ENCODE assay signal across 37 cellular contexts in genomic region chr17:74072340-74072739, GRCh38.
DNase-seq lines count a peak whose midpoint lies in the region; ATAC-seq, FAIRE-seq and TF ChIP-seq lines count a peak whose summit lies in the region.
"Had no signal": no experiment of that assay in that cellular context is flagged by ENCODE, and none has a peak within 500 bp of the region (broad histone marks: within the 10 kb centered on the region; RNA-seq: fewer than 3 reads in every experiment).

No MANE protein-coding gene starts in this region.

- TF ChIP-seq EP300 in HepG2 (IDR thresholded peaks at IDR 0.05; ENCODE audit: low read depth in 2 of 2, low read length in 2 of 2) = no peak
- no peak for TF ChIP-seq EP300 in HepG2 (CRISPR knock-in tag; IDR thresholded peaks at IDR 0.05; ENCODE audit: borderline replicate concordance)

- H3K27me3 ChIP-seq in HepG2 (ENCODE audit: control insufficient read depth in 1 of 2, insufficient read depth in 2 of 2, low read length in 2 of 2) (no peaks in the 10 kb centered on the region), right lobe of liver (no peaks in the 10 kb centered on the region), endodermal cell (ENCODE audit: control insufficient read depth, insufficient read depth, low read length, poor library complexity, severe bottlenecking) (no peaks in the 10 kb centered on the region), endothelial cell of umbilical vein (ENCODE audit: control insufficient read depth in 2 of 2, insufficient read depth in 2 of 2, low read length in 2 of 2) (no peaks in the 10 kb centered on the region)
- no peaks in the 10 kb centered on the region for H3K27me3 ChIP-seq in effector memory CD4-positive, alpha-beta T cell (replicated peaks; ENCODE audit: control insufficient read depth, insufficient read depth, low read length, poor library complexity, severe bottlenecking)
- H3K27me3 ChIP-seq: BE2C; BLaER1; BLaER1 treated with 17β-estradiol and CSF1 and Interleukin-3, amounts not matched to agents 10 nM and 100 nM had no signal

- intact Hi-C loops in HepG2 (cut with micrococcal nuclease; ENCODE audit: unreplicated experiment) (no loop called here), right lobe of liver (cut with DNase I) (no loop called here), endothelial cell of umbilical vein (cut with micrococcal nuclease) (no loop called here)

- H3K4me2 ChIP-seq in HepG2 (ENCODE audit: low read depth, low read length) = no peak overlapping the region
- no peak overlapping the region for H3K4me2 ChIP-seq in endothelial cell of umbilical vein (ENCODE audit: insufficient read depth, low read length)
- H3K4me2 ChIP-seq: A549; BLaER1; BLaER1 treated with 17β-estradiol and CSF1 and Interleukin-3, amounts not matched to agents 10 nM and 100 nM had no signal

- H3K36me3 Mint-ChIP-seq in endodermal cell (ENCODE audit: low read depth) = no peaks in the 10 kb centered on the region
- H3K36me3 Mint-ChIP-seq: CD14-positive monocyte; CD4-positive, alpha-beta memory T cell; CD4-positive, CD25-positive, alpha-beta regulatory T cell; CD8-positive, alpha-beta memory T cell; CD8-positive, alpha-beta T cell had no signal

- H3K27ac ChIP-seq in HepG2 (ENCODE audit: extremely low read length, insufficient read depth, low read length) (no peak overlapping the region), right lobe of liver (no peak overlapping the region), HEK293 (ENCODE audit: extremely low read depth, low read depth, low read length) (no peak overlapping the region), endodermal cell (ENCODE audit: low read depth, low read length) (no peak overlapping the region), endothelial cell of umbilical vein (ENCODE audit: insufficient read depth, low read depth, low read length) (no peak overlapping the region)
- H3K27ac ChIP-seq in effector memory CD4-positive, alpha-beta T cell (ENCODE audit: insufficient read depth, low read length, poor library complexity, severe bottlenecking) = no peak overlapping the region
- H3K27ac ChIP-seq: 22Rv1; A549; BLaER1; BLaER1 treated with 17β-estradiol and CSF1 and Interleukin-3, amounts not matched to agents 10 nM and 100 nM; C4-2B had no signal

- TF ChIP-seq POLR2A in HepG2 (IDR thresholded peaks at IDR 0.05; ENCODE audit: insufficient read depth in 1 of 2, low read depth in 2 of 2, low read length in 2 of 2) (no peak), right lobe of liver (IDR thresholded peaks at IDR 0.05) (no peak), endothelial cell of umbilical vein (IDR thresholded peaks at IDR 0.05; ENCODE audit: low read depth, low read length) (no peak)

- BruUV-seq in HepG2 (replicated peaks; lab: Mats Ljungman, UMichigan) (no TSS peak), endothelial cell of umbilical vein (replicated peaks; lab: Mats Ljungman, UMichigan) (no TSS peak)

- no peaks in the 10 kb centered on the region for H3K36me3 ChIP-seq in HepG2 (replicated peaks in 1 of 2; ENCODE audit: control insufficient read depth in 1 of 2, insufficient read depth in 2 of 2, low read length in 2 of 2)
- H3K36me3 ChIP-seq in right lobe of liver = no peaks in the 10 kb centered on the region
- no peaks in the 10 kb centered on the region for H3K36me3 ChIP-seq in HEK293 (ENCODE audit: control insufficient read depth in 2 of 2, insufficient read depth in 1 of 2, low read length in 2 of 2)
- H3K36me3 ChIP-seq in endodermal cell (ENCODE audit: control insufficient read depth, insufficient read depth, low read length) = no peaks in the 10 kb centered on the region
- no peaks in the 10 kb centered on the region for H3K36me3 ChIP-seq in endothelial cell of umbilical vein (ENCODE audit: control insufficient read depth in 2 of 2, extremely low read depth in 1 of 2, insufficient read depth in 2 of 2, low read length in 2 of 2)
- H3K36me3 ChIP-seq in effector memory CD4-positive, alpha-beta T cell (ENCODE audit: control insufficient read depth, insufficient read depth, low read length) = no peaks in the 10 kb centered on the region
- H3K36me3 ChIP-seq: BE2C; BLaER1; BLaER1 treated with 17β-estradiol and CSF1 and Interleukin-3, amounts not matched to agents 10 nM and 100 nM had no signal

- H3K4me1 ChIP-seq in HepG2 (ENCODE audit: insufficient read depth, low read length) (no peaks in the 10 kb centered on the region), right lobe of liver (no peaks in the 10 kb centered on the region), HEK293 (ENCODE audit: control insufficient read depth, insufficient read depth, low read length) (no peaks in the 10 kb centered on the region), endodermal cell (ENCODE audit: control insufficient read depth, insufficient read depth, low read length) (no peaks in the 10 kb centered on the region), endothelial cell of umbilical vein (ENCODE audit: control insufficient read depth, extremely low read depth, insufficient read depth, low read length) (no peaks in the 10 kb centered on the region)
- no peaks in the 10 kb centered on the region for H3K4me1 ChIP-seq in effector memory CD4-positive, alpha-beta T cell (ENCODE audit: control insufficient read depth, insufficient read depth, low read length, poor library complexity, severe bottlenecking)
- H3K4me1 ChIP-seq: A549; BE2C; BLaER1; BLaER1 treated with 17β-estradiol and CSF1 and Interleukin-3, amounts not matched to agents 10 nM and 100 nM; Caco-2 had no signal

- ATAC-seq in HepG2 (no peak), right lobe of liver (no peak)
- ATAC-seq: A549; CD8-positive, alpha-beta T cell had no signal

- H3K27me3 Mint-ChIP-seq in endodermal cell (ENCODE audit: insufficient read depth) = peaks cover 8% of the 10 kb centered on the region
- H3K27me3 Mint-ChIP-seq: CD4-positive, CD25-positive, alpha-beta regulatory T cell had no signal

- DNase-seq in HepG2 (ENCODE audit: low spot score) (no peak), right lobe of liver (no peak), endodermal cell (peak; percentile 34), endothelial cell of umbilical vein (ENCODE audit: low read depth, low spot score) (no peak), NK-92 (lab: John Stamatoyannopoulos, UW; ENCODE audit: unreplicated experiment) (no peak)
- no peak for DNase-seq in effector memory CD4-positive, alpha-beta T cell
- DNase-seq in activated CD4-positive, alpha-beta T cell treated with anti-CD3 and anti-CD28 coated beads, Interleukin-2, amount 50 U/mL, for 4 hours = no peak
- DNase-seq: 8988T; ACHN; AML-193; BE2C; C1 segment of cervical spinal cord; Caco-2; Calu3; CD4-positive, alpha-beta memory T cell; CD4-positive, alpha-beta T cell; CD4-positive, CD25-positive, alpha-beta regulatory T cell; CD8-positive, alpha-beta memory T cell; CD8-positive, alpha-beta T cell; COR-L47; DMS 273 treated with DMSO at 0.1 percent for 48 hours; DMS153; DMS53; DMS79; DMS79 treated with DMSO at 0.1 percent for 48 hours; DND-41; EL had no signal

- WGBS in HepG2 (ENCODE audit: low lambda C conversion rate) = under 1% methylated on average over 4 of the region's 4 CpGs
- WGBS in right lobe of liver (ENCODE audit: insufficient coverage, low coverage, low lambda C conversion rate, missing lambda C conversion rate) = 49% methylated on average over 2 of the region's 4 CpGs
- WGBS in endodermal cell (ENCODE audit: insufficient coverage in 1 of 2, insufficient read length in 1 of 2), 2 experiments = 90% methylated on average over 2 to 4 of the region's 4 CpGs

- POLR2A ChIA-PET in HepG2 (lab: Yijun Ruan, JAX) (no interaction called here), HEK293 (lab: Yijun Ruan, JAX) (no interaction called here), endothelial cell of umbilical vein (lab: Charles Lee) (no interaction called here)

- H3K4me1 Mint-ChIP-seq in endodermal cell = no peaks in the 10 kb centered on the region
- H3K4me1 Mint-ChIP-seq: B cell; CD14-positive monocyte; CD4-positive, alpha-beta memory T cell; CD4-positive, CD25-positive, alpha-beta regulatory T cell; CD8-positive, alpha-beta memory T cell had no signal

- FAIRE-seq in HepG2 (lab: Jason Lieb, UNC) = no peak
- FAIRE-seq in endothelial cell of umbilical vein (lab: Jason Lieb, UNC) = no peak
- FAIRE-seq: A204.1, A549, D721Med had no signal

- no peak overlapping the region for H3K4me3 Mint-ChIP-seq in endodermal cell
- H3K4me3 Mint-ChIP-seq: B cell; CD14-positive monocyte; CD4-positive, alpha-beta memory T cell; CD4-positive, alpha-beta T cell; CD4-positive, CD25-positive, alpha-beta regulatory T cell; CD8-positive, alpha-beta memory T cell; CD8-positive, alpha-beta T cell had no signal

- H3K9ac ChIP-seq in HepG2 (ENCODE audit: insufficient read depth, low read depth, low read length) (no peak overlapping the region), endodermal cell (ENCODE audit: extremely low read depth, low read length, poor library complexity, severe bottlenecking) (no peak overlapping the region), endothelial cell of umbilical vein (replicated peaks; ENCODE audit: extremely low read depth, insufficient read depth, low read length) (no peak overlapping the region)
- H3K9ac ChIP-seq: BLaER1; BLaER1 treated with 17β-estradiol and CSF1 and Interleukin-3, amounts not matched to agents 10 nM and 100 nM had no signal

- no peak for TF ChIP-seq RAD21 in HepG2 (CRISPR knock-in tag; IDR thresholded peaks at IDR 0.05)

- dilution Hi-C loops in endothelial cell of umbilical vein (cut with MboI; ENCODE audit: extremely low pct_ligation_motif_present, low sequenced_read_pairs) = no loop called here

- TF ChIP-seq CTCF in HepG2 (CRISPR knock-in tag; IDR thresholded peaks at IDR 0.05) (no peak), right lobe of liver (IDR thresholded peaks at IDR 0.05) (no peak), HEK293 (tag by site-specific recombination; IDR thresholded peaks at IDR 0.05) (no peak), endodermal cell (conservative IDR thresholded peaks at IDR 0.05) (no peak), endothelial cell of umbilical vein (IDR thresholded peaks at IDR 0.05; ENCODE audit: extremely low read depth in 1 of 2, insufficient read depth in 1 of 2, low read depth in 1 of 2, low read length in 2 of 2) (no peak)

- H2AFZ ChIP-seq in HepG2 (ENCODE audit: low read length) (no peak overlapping the region), endothelial cell of umbilical vein (ENCODE audit: low read depth, low read length) (no peak overlapping the region)

- H3K9me3 Mint-ChIP-seq in endodermal cell = peaks cover 12% of the 10 kb centered on the region
- H3K9me3 Mint-ChIP-seq: CD8-positive, alpha-beta memory T cell had no signal

- H3K4me3 ChIP-seq in HepG2 (replicated peaks in 1 of 3; ENCODE audit: insufficient read depth in 1 of 3, low read depth in 2 of 3, low read length in 3 of 3) (no peak overlapping the region), right lobe of liver (no peak overlapping the region), HEK293 (ENCODE audit: low read depth, low read length) (no peak overlapping the region), endodermal cell (ENCODE audit: low read length) (no peak overlapping the region), endothelial cell of umbilical vein (replicated peaks in 1 of 3; ENCODE audit: insufficient read depth in 1 of 3, low read depth in 1 of 3, low read length in 3 of 3) (no peak overlapping the region)
- H3K4me3 ChIP-seq in effector memory CD4-positive, alpha-beta T cell (ENCODE audit: insufficient read depth, low read depth, low read length, poor library complexity, severe bottlenecking) = no peak overlapping the region
- H3K4me3 ChIP-seq: A549; BLaER1; BLaER1 treated with 17β-estradiol and CSF1 and Interleukin-3, amounts not matched to agents 10 nM and 100 nM had no signal

- CTCF ChIA-PET in HepG2 (lab: Yijun Ruan, JAX; ENCODE audit: low intra/inter-chr PET ratio, low total read pairs) = no interaction called here
- CTCF ChIA-PET in HEK293 (lab: Yijun Ruan, JAX) = no interaction called here
- CTCF ChIA-PET in endothelial cell of umbilical vein (lab: Charles Lee) = no interaction called here

- H3K79me2 ChIP-seq in HepG2 (ENCODE audit: insufficient read depth, low read length) = no peaks in the 10 kb centered on the region
- H3K79me2 ChIP-seq in endothelial cell of umbilical vein (ENCODE audit: control insufficient read depth, insufficient read depth, low read length) = no peaks in the 10 kb centered on the region

- H3K9me1 ChIP-seq in endothelial cell of umbilical vein (replicated peaks; ENCODE audit: control insufficient read depth, extremely low read depth, insufficient read depth, low read length) = no peaks in the 10 kb centered on the region

- H4K20me1 ChIP-seq in HepG2 (ENCODE audit: insufficient read depth, low read length) (no peaks in the 10 kb centered on the region), endothelial cell of umbilical vein (replicated peaks; ENCODE audit: control insufficient read depth, extremely low read depth, insufficient read depth, low read length) (no peaks in the 10 kb centered on the region)
- H4K20me1 ChIP-seq: BLaER1; BLaER1 treated with 17β-estradiol and CSF1 and Interleukin-3, amounts not matched to agents 10 nM and 100 nM had no signal

- in situ Hi-C loops in HepG2 (cut with HindIII; ENCODE audit: extremely low pct_ligation_motif_present, low pct_unique_long_range_greater_than_20kb) = no loop called here

- H3K9me3 ChIP-seq in HepG2 (ENCODE audit: low read length) (peaks cover 10% of the 10 kb centered on the region; the same call in 1 of the 2 replicates), right lobe of liver (no peaks in the 10 kb centered on the region), HEK293 (ENCODE audit: control insufficient read depth, insufficient read depth, low read depth, low read length) (no peaks in the 10 kb centered on the region), endodermal cell (ENCODE audit: control insufficient read depth, low read length) (no peaks in the 10 kb centered on the region), endothelial cell of umbilical vein (replicated peaks; ENCODE audit: control insufficient read depth, insufficient read depth, low read length) (peaks cover 2% of the 10 kb centered on the region)
- no peaks in the 10 kb centered on the region for H3K9me3 ChIP-seq in effector memory CD4-positive, alpha-beta T cell (ENCODE audit: control insufficient read depth, low read length)
- H3K9me3 ChIP-seq: BE2C had no signal

- H3K27ac Mint-ChIP-seq in endodermal cell = no peak overlapping the region
- H3K27ac Mint-ChIP-seq: B cell; CD14-positive monocyte; CD4-positive, alpha-beta memory T cell; CD4-positive, alpha-beta T cell; CD4-positive, CD25-positive, alpha-beta regulatory T cell; CD8-positive, alpha-beta T cell had no signal

Comparison
In these comparisons a context has a peak if more than half of its experiments do, and no peak if none do; other contexts are left out.
1. Of the 63 proteins assayed by ChIP-seq in both HepG2 and HEK293: peak only in HepG2: none; only in HEK293: ATF2; in both: none; in neither: 62.